12 cellular contexts compared by ENCODE assay signal in genomic region chr18:55559735-55560134, GRCh38.
"Had no signal": no experiment of that assay in that cellular context is flagged by ENCODE, and none has a peak within 500 bp of the region (broad histone marks: within the 10 kb centered on the region; RNA-seq: fewer than 3 reads in every experiment).

No MANE protein-coding gene starts in this region.

- DNase-seq: activated CD4-positive, alpha-beta T cell treated with anti-CD3 and anti-CD28 coated beads for 1 hour; activated CD8-positive, alpha-beta memory T cell treated with anti-CD3 and anti-CD28 coated beads for 24 hours; activated CD8-positive, alpha-beta memory T cell treated with anti-CD3 and anti-CD28 coated beads, Interleukin-2, amount 50 U/mL, for 48 hours; activated effector memory CD4-positive, alpha-beta T cell treated with anti-CD3 and anti-CD28 coated beads, Interleukin-2, amount 50 U/mL, for 16 hours; activated naive CD4-positive, alpha-beta T cell treated with anti-CD3 and anti-CD28 coated beads, Interleukin-2, amount 50 U/mL, for 16 hours; activated T-cell treated with anti-CD3 and anti-CD28 coated beads, Interleukin-2, amount 50 U/mL, for 72 hours; aorta; brain microvascular endothelial cell; erythroblast; lower lobe of right lung; stimulated activated naive B cell treated with anti-CD40 and anti-IgM and Interleukin-4, amounts not matched to agents 10 μg/mL and 1 μg/mL and 100 μg/mL, for 72 hours; WERI-Rb-1 had no signal

- ATAC-seq: activated T-cell treated with anti-CD3 and anti-CD28 coated beads, Interleukin-2, amount 50 U/mL, for 72 hours; lower lobe of right lung; stimulated activated naive B cell treated with anti-CD40 and anti-IgM and Interleukin-4, amounts not matched to agents 10 μg/mL and 1 μg/mL and 100 μg/mL, for 72 hours had no signal
